Comparison of ENCODE assay signal across 1 cellular context in genomic region chr1:40257688-40258444, GRCh38.
TF ChIP-seq lines count a peak whose summit lies in the region.

ZMPSTE24 (plus strand) TSS chr1:40258236; CDS start chr1:40258272, 36 bp downstream.

TF ChIP-seq in HepG2, 621 proteins besides CTCF, POLR2A, EP300 and RAD21 (continued from another document and continues in another):
- no peak for TF ChIP-seq PREB (CRISPR knock-in tag; IDR thresholded peaks at IDR 0.05)
- TF ChIP-seq PAF1 (CRISPR knock-in tag; IDR thresholded peaks at IDR 0.05) = no peak
- peak; percentile 86; the same call in 1 of the 2 replicates for TF ChIP-seq ARNT2 (CRISPR knock-in tag; IDR thresholded peaks at IDR 0.05; ENCODE audit: low read depth)
- TF ChIP-seq PAX8 (CRISPR knock-in tag; IDR thresholded peaks at IDR 0.05; ENCODE audit: borderline replicate concordance) = no peak
- 0 out of 2 replicates have a peak, but pooled peaks have one; percentile 75 for TF ChIP-seq ZFP82 (CRISPR knock-in tag; IDR thresholded peaks at IDR 0.05; ENCODE audit: borderline replicate concordance)
- TF ChIP-seq MTF2 (CRISPR knock-in tag; IDR thresholded peaks at IDR 0.05; ENCODE audit: borderline replicate concordance) = no peak
- peak; percentile 95 for TF ChIP-seq ZBTB25 (CRISPR knock-in tag; IDR thresholded peaks at IDR 0.05)
- TF ChIP-seq MXD1 (CRISPR knock-in tag; IDR thresholded peaks at IDR 0.05) = peak; percentile 91
- TF ChIP-seq KMT2A (CRISPR knock-in tag; IDR thresholded peaks at IDR 0.05) = peak; percentile 99
- TF ChIP-seq SP2 (CRISPR knock-in tag; IDR thresholded peaks at IDR 0.05) = peak; percentile 64
- TF ChIP-seq RARA (CRISPR knock-in tag; IDR thresholded peaks at IDR 0.05) = peak; percentile 58
- peak; percentile 76; the same call in 1 of the 2 replicates for TF ChIP-seq CSRNP1 (CRISPR knock-in tag; IDR thresholded peaks at IDR 0.05)
- peak; percentile 89 for TF ChIP-seq MYPOP (CRISPR knock-in tag; IDR thresholded peaks at IDR 0.05)
- no peak; the same call in 1 of the 2 replicates for TF ChIP-seq ZNF740 (CRISPR knock-in tag; IDR thresholded peaks at IDR 0.05)
- TF ChIP-seq ZNF773 (CRISPR knock-in tag; IDR thresholded peaks at IDR 0.05; ENCODE audit: borderline replicate concordance) = 0 out of 2 replicates have a peak, but pooled peaks have one; percentile 47
- TF ChIP-seq IKZF4 (CRISPR knock-in tag; IDR thresholded peaks at IDR 0.05; ENCODE audit: borderline replicate concordance, low read depth, not compliant biosample characterization) = peak; percentile 83
- peak; percentile 95 for TF ChIP-seq MAX (IDR thresholded peaks at IDR 0.05)
- TF ChIP-seq KLF16 (CRISPR knock-in tag; IDR thresholded peaks at IDR 0.05) = peak in 1 of 2 experiments; percentile 96; a peak in 2 of 4 replicates
- peak; percentile 55; the same call in 1 of the 2 replicates for TF ChIP-seq PRDM10 (CRISPR knock-in tag; IDR thresholded peaks at IDR 0.05; ENCODE audit: low read depth)
- no peak for TF ChIP-seq DNMT3B (CRISPR knock-in tag; conservative IDR thresholded peaks at IDR 0.05)
- TF ChIP-seq TCF12 (IDR thresholded peaks at IDR 0.05) = no peak
- TF ChIP-seq TCF12 (CRISPR knock-in tag; IDR thresholded peaks at IDR 0.05) = peak; percentile 76; the same call in 1 of the 2 replicates
- 0 out of 2 replicates have a peak, but pooled peaks have one; percentile 5 for TF ChIP-seq BHLHE40 (IDR thresholded peaks at IDR 0.05; ENCODE audit: low read length)
- TF ChIP-seq KDM1A (CRISPR knock-in tag; IDR thresholded peaks at IDR 0.05) = 0 out of 2 replicates have a peak, but pooled peaks have one; percentile 47
- peak; percentile 90; the same call in 1 of the 2 replicates for TF ChIP-seq NAIF1 (CRISPR knock-in tag; IDR thresholded peaks at IDR 0.05; ENCODE audit: borderline replicate concordance)
- TF ChIP-seq TRIM22 (IDR thresholded peaks at IDR 0.05) = no peak
- TF ChIP-seq ZNF800 (CRISPR knock-in tag; IDR thresholded peaks at IDR 0.05) = no peak
- TF ChIP-seq ZSCAN22 (CRISPR knock-in tag; IDR thresholded peaks at IDR 0.05) = no peak
- 0 out of 2 replicates have a peak, but pooled peaks have one; percentile 45 for TF ChIP-seq ZBTB20 (CRISPR knock-in tag; IDR thresholded peaks at IDR 0.05; ENCODE audit: borderline replicate concordance, low read depth)
- TF ChIP-seq ETS1 (CRISPR knock-in tag; IDR thresholded peaks at IDR 0.05) = no peak
- TF ChIP-seq HOXA5 (CRISPR knock-in tag; IDR thresholded peaks at IDR 0.05) = no peak
- peak; percentile 68; the same call in 1 of the 2 replicates for TF ChIP-seq ZNF770 (CRISPR knock-in tag; IDR thresholded peaks at IDR 0.05)
- peak; percentile 95 for TF ChIP-seq ZNF350 (CRISPR knock-in tag; IDR thresholded peaks at IDR 0.05; ENCODE audit: borderline replicate concordance, low read depth)
- peak; percentile 81 for TF ChIP-seq CCDC6 (CRISPR knock-in tag; IDR thresholded peaks at IDR 0.05)
- 0 out of 2 replicates have a peak, but pooled peaks have one; percentile 29 for TF ChIP-seq ZNF431 (CRISPR knock-in tag; IDR thresholded peaks at IDR 0.05; ENCODE audit: borderline replicate concordance, low read depth)
- peak; percentile 63; the same call in 1 of the 2 replicates for TF ChIP-seq KLF11 (CRISPR knock-in tag; IDR thresholded peaks at IDR 0.05)
- no peak; the same call in 1 of the 2 replicates for TF ChIP-seq ARID3A (IDR thresholded peaks at IDR 0.05; ENCODE audit: low read depth, low read length)
- TF ChIP-seq ZNF607 (CRISPR knock-in tag; IDR thresholded peaks at IDR 0.05; ENCODE audit: borderline replicate concordance) = no peak
- TF ChIP-seq MAFK (conservative IDR thresholded peaks at IDR 0.05 in 1 of 2, IDR thresholded peaks at IDR 0.05 in 1 of 2; ENCODE audit: low read length in 2 of 2) = no peak
- TF ChIP-seq ELF4 (CRISPR knock-in tag; IDR thresholded peaks at IDR 0.05; ENCODE audit: borderline replicate concordance) = peak; percentile 89; the same call in 1 of the 2 replicates
- peak; percentile 68 for TF ChIP-seq FOXA3 (CRISPR knock-in tag; IDR thresholded peaks at IDR 0.05)
